In the genomic region with DNA sequence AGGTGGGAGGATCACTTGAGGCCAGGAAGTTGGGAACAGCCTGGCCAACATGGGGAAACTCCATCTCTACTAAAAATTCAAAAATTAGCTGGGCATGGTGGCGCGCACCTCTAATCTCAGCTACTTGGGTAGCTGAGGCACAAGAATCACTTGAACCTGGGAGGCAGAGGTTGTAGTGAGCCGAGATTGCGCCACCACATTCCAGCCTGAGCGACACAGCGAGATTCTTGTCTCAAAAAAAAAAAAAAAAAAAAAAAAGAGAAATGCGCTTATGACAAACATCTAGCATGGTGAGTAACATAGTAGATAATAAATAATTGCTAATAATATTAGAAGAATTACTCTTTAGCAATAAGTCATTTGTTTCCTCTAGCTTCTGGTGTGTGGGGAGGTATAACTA, we compare ENCODE assay signal across 13 cellular contexts. TPM values are rescaled to one million over a fixed set of nuclear protein-coding genes. Genes with fewer than 3 reads are reported as not detected.
DNase-seq lines count a peak whose midpoint lies in the region; ATAC-seq and TF ChIP-seq lines count a peak whose summit lies in the region.
"Had no signal": no experiment of that assay in that cellular context is flagged by ENCODE, and none has a peak within 500 bp of the region (broad histone marks: within the 10 kb centered on the region; RNA-seq: fewer than 3 reads in every experiment).

No MANE protein-coding gene starts in this region.

- in situ Hi-C loops in mammary epithelial cell (cut with MboI; ENCODE audit: low sequenced_read_pairs in 2 of 2), result no loop called here
- in situ Hi-C loops in GM13976 (cut with MboI; ENCODE audit: low sequenced_read_pairs, unreplicated experiment), result no loop called here

- TF ChIP-seq EP300 in Ishikawa (IDR thresholded peaks at IDR 0.05; ENCODE audit: borderline replicate concordance), result no peak

- H3K9ac ChIP-seq in mammary epithelial cell (ENCODE audit: insufficient read depth, low read length), result no peak overlapping the region
- peak overlapping the region in 1 of 5 donors; percentile 58 for H3K9ac ChIP-seq in subcutaneous abdominal adipose tissue (ENCODE audit: low read length in 5 of 5)

- CTCF ChIA-PET in mammary epithelial cell (lab: Charles Lee; ENCODE audit: low non-redundant PET), result interaction anchor here (0.7 kb wide), 1 partner anchor 71 kb away, joined by 3 read pairs; no protein-coding TSS in a partner anchor

- whole genome bisulfite sequencing in mammary epithelial cell (ENCODE audit: low coverage, missing lambda C conversion rate), result 100% methylated on average over 2 of the region's 7 CpGs

- no peak for TF ChIP-seq CTCF in mammary epithelial cell (conservative IDR thresholded peaks at IDR 0.05 in 1 of 2, IDR thresholded peaks at IDR 0.05 in 1 of 2; ENCODE audit: extremely low read depth in 1 of 2, insufficient read depth in 1 of 2, low read depth in 1 of 2, low read length in 2 of 2)
- no peak for TF ChIP-seq CTCF in left lung (IDR thresholded peaks at IDR 0.05)
- no peak for TF ChIP-seq CTCF in GM13976 (IDR thresholded peaks at IDR 0.05; ENCODE audit: borderline replicate concordance, control extremely low read depth, extremely low read depth, insufficient read depth, missing control alignments)

- intact Hi-C loops in mammary epithelial cell (cut with micrococcal nuclease), result no loop called here
- intact Hi-C loops in left lung (cut with DNase I), result no loop called here

- H4K20me1 ChIP-seq in mammary epithelial cell (ENCODE audit: insufficient read depth, low read length), result no peaks in the 10 kb centered on the region

- ATAC-seq in left lung (no peak), HG02571 (IDR thresholded peaks at IDR 0.05; ENCODE audit: unreplicated experiment) (no peak)

- DNase-seq in mammary epithelial cell (no peak), left lung (peak; percentile 51 to 78), GM13976 (ENCODE audit: low spot score) (no peak)
- no peak for DNase-seq in activated naive CD4-positive, alpha-beta T cell treated with anti-CD3 and anti-CD28 coated beads, Interleukin-2, amount 50 U/mL, for 16 hours
- no peak for DNase-seq in activated CD4-positive, alpha-beta T cell treated with anti-CD3 and anti-CD28 coated beads for 48 hours
- DNase-seq: activated CD4-positive, alpha-beta T cell treated with anti-CD3 and anti-CD28 coated beads for 4 hours; C1 segment of cervical spinal cord; GDM1; midbrain; stimulated activated naive CD4-positive, alpha-beta T cell had no signal

- peaks cover 60% of the 10 kb centered on the region for H3K79me2 ChIP-seq in mammary epithelial cell (ENCODE audit: insufficient read depth, low read length)

- H3K4me2 ChIP-seq in mammary epithelial cell (ENCODE audit: insufficient read depth, low read depth, low read length), result peak overlapping the region; percentile 63

- H2AFZ ChIP-seq in mammary epithelial cell (ENCODE audit: low read depth, low read length), result no peak overlapping the region

- peak overlapping the region; percentile 79 for H3K27ac ChIP-seq in mammary epithelial cell (ENCODE audit: insufficient read depth, low read depth, low read length)
- H3K27ac ChIP-seq in left lung, result peak overlapping the region in 1 of 2 donors; percentile 26
- H3K27ac ChIP-seq in subcutaneous abdominal adipose tissue (ENCODE audit: low read depth, low read length), result peak overlapping the region; percentile 92

- H3K4me1 ChIP-seq in mammary epithelial cell (ENCODE audit: insufficient read depth, low read length) (peaks cover 64% of the 10 kb centered on the region), left lung (peaks cover 44 to 55% of the 10 kb centered on the region in 2 donors), subcutaneous abdominal adipose tissue (ENCODE audit: control insufficient read depth in 5 of 5, insufficient read depth in 5 of 5, low read length in 5 of 5) (peaks cover 12 to 72% (median 56%) of the 10 kb centered on the region in 5 donors)

- dilution Hi-C loops in mammary epithelial cell (cut with HindIII; ENCODE audit: low sequenced_read_pairs), result loop anchor here (5.0 kb wide), 1 partner anchor 37 kb away; no protein-coding TSS in a partner anchor

- no TSS peak for BruUV-seq in mammary epithelial cell (replicated peaks; lab: Mats Ljungman, UMichigan)

- H3K9me3 ChIP-seq in mammary epithelial cell (replicated peaks; ENCODE audit: insufficient read depth, low read length) (no peaks in the 10 kb centered on the region), left lung (no peaks in the 10 kb centered on the region), subcutaneous abdominal adipose tissue (ENCODE audit: control insufficient read depth in 5 of 5, low read length in 5 of 5) (no peaks in the 10 kb centered on the region)

- H3K36me3 ChIP-seq in mammary epithelial cell (ENCODE audit: insufficient read depth, low read length) (no peaks in the 10 kb centered on the region), left lung (no peaks in the 10 kb centered on the region), subcutaneous abdominal adipose tissue (ENCODE audit: control insufficient read depth in 5 of 5, insufficient read depth in 5 of 5, low read length in 5 of 5) (no peaks in the 10 kb centered on the region)

- no peak for TF ChIP-seq RAD21 in Ishikawa (IDR thresholded peaks at IDR 0.05; ENCODE audit: low read depth)

- no peaks in the 10 kb centered on the region for H3K27me3 ChIP-seq in mammary epithelial cell (ENCODE audit: insufficient read depth, low read length)
- no peaks in the 10 kb centered on the region for H3K27me3 ChIP-seq in left lung
- H3K27me3 ChIP-seq in subcutaneous abdominal adipose tissue (ENCODE audit: control insufficient read depth in 5 of 5, insufficient read depth in 4 of 5, low read length in 5 of 5), result no peaks in the 10 kb centered on the region

- H3K4me3 ChIP-seq in mammary epithelial cell (replicated peaks in 1 of 3; ENCODE audit: insufficient read depth in 1 of 3, low read depth in 2 of 3, low read length in 3 of 3) (no peak overlapping the region), left lung (no peak overlapping the region), subcutaneous abdominal adipose tissue (ENCODE audit: low read depth in 1 of 5, low read length in 5 of 5) (no peak overlapping the region)

TF ChIP-seq in Ishikawa, 13 proteins besides CTCF, POLR2A, EP300 and RAD21:
- TF ChIP-seq CEBPB (IDR thresholded peaks at IDR 0.05) (peak; percentile 92), TEAD4 (IDR thresholded peaks at IDR 0.05) (peak; percentile 78), FOXM1 (IDR thresholded peaks at IDR 0.05; ENCODE audit: borderline replicate concordance, low read depth) (no peak), YY1 (IDR thresholded peaks at IDR 0.05; ENCODE audit: low read depth) (no peak)

RNA-seq across cellular contexts. Expression of a gene that starts 25.9 kb away (rescaled TPM):
- total RNA-seq in mammary epithelial cell, result 10 to 100 TPM; 27.3 to 30.0 TPM
- 8.6 TPM for polyA plus RNA-seq in mammary epithelial cell
- 14.2 TPM for polyA minus RNA-seq in mammary epithelial cell
- total RNA-seq in left lung, result 10 to 100 TPM; 28.2 to 32.2 TPM

Comparison
In these comparisons a context has a peak if more than half of its experiments do, and no peak if none do; other contexts are left out.
1. DNase-seq: peak in left lung (2 of 2); none in mammary epithelial cell (single experiment), GM13976 (single experiment), activated naive CD4-positive, alpha-beta T cell treated with anti-CD3 and anti-CD28 coated beads, Interleukin-2, amount 50 U/mL, for 16 hours (single experiment) and activated CD4-positive, alpha-beta T cell treated with anti-CD3 and anti-CD28 coated beads for 48 hours (single experiment).